19 cellular contexts compared by ENCODE assay signal in the genomic region with DNA sequence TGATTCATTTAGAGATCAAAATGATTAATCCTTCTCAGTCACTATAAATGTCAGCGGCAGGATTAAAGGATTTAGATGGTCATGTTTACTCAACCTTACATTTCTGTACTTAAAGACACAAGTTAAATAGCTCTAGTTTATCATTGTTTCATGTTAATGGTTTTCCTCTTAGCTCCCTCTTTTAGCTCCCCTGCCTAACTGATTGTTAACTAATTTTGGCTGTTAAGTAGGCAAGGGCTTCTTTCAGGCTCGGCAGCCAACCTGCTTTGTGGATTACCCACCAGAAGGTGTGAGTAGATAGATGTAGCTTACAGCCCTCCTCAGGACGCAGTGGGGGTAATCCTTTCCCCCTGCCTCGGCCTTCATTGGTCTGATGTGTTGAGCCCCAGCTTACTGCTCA.
A peak's percentile ranks its signal among the peaks of the same experiment; 100 is the strongest.
DNase-seq lines count a peak whose midpoint lies in the region; ATAC-seq, FAIRE-seq and TF ChIP-seq lines count a peak whose summit lies in the region.
"Had no signal": no experiment of that assay in that cellular context is flagged by ENCODE, and none has a peak within 500 bp of the region (broad histone marks: within the 10 kb centered on the region; RNA-seq: fewer than 3 reads in every experiment).

No MANE protein-coding gene starts in this region.

- peaks cover 16% of the 10 kb centered on the region for H3K36me3 Mint-ChIP-seq in mesothelial cell of epicardium
- no peaks in the 10 kb centered on the region for H3K36me3 Mint-ChIP-seq in T-helper 2 cell treated with Interferon-gamma antibody and Interleukin-4, amounts not matched to agents 5 μg/mL and 100 μg/mL, for 36 hours (ENCODE audit: low read depth)
- no peaks in the 10 kb centered on the region for H3K36me3 Mint-ChIP-seq in activated CD8-positive, alpha-beta T cell treated with anti-CD3 and anti-CD28 coated beads for 36 hours (ENCODE audit: low read depth)

- H3K9me3 Mint-ChIP-seq in mesothelial cell of epicardium = peaks cover 18% of the 10 kb centered on the region
- H3K9me3 Mint-ChIP-seq in T-helper 2 cell treated with Interferon-gamma antibody and Interleukin-4, amounts not matched to agents 5 μg/mL and 100 μg/mL, for 36 hours = no peaks in the 10 kb centered on the region
- H3K9me3 Mint-ChIP-seq in activated CD8-positive, alpha-beta T cell treated with anti-CD3 and anti-CD28 coated beads for 36 hours = no peaks in the 10 kb centered on the region
- H3K9me3 Mint-ChIP-seq: activated T-helper 2 cell treated with anti-CD3 and anti-CD28 coated beads, Interferon-gamma antibody, Interleukin-2, Interleukin-4, amounts not matched to agents 10 μg/mL and 5 μg/mL and 100 μg/mL, durations not matched to agents 14 hours and 24 hours and 36 hours had no signal

- peaks cover 41% of the 10 kb centered on the region for H3K27me3 Mint-ChIP-seq in mesothelial cell of epicardium (ENCODE audit: low read depth)
- H3K27me3 Mint-ChIP-seq in T-helper 2 cell treated with Interferon-gamma antibody and Interleukin-4, amounts not matched to agents 5 μg/mL and 100 μg/mL, for 36 hours (ENCODE audit: low read depth) = peaks cover 2% of the 10 kb centered on the region
- peaks cover 1% of the 10 kb centered on the region for H3K27me3 Mint-ChIP-seq in activated CD8-positive, alpha-beta T cell treated with anti-CD3 and anti-CD28 coated beads for 36 hours

- H3K4me2 ChIP-seq in BLaER1 treated with 17β-estradiol and CSF1 and Interleukin-3, amounts not matched to agents 10 nM and 100 nM = peak overlapping the region; percentile 29 to 86 (median 66)

- peak; percentile 13 for DNase-seq in HTR-8/SVneo (ENCODE audit: insufficient read length, low spot score)
- DNase-seq in epithelial cell of prostate (ENCODE audit: low read depth, low spot score) = peak; percentile 24
- no peak for DNase-seq in mesothelial cell of epicardium (ENCODE audit: low spot score in 2 of 2, unreplicated experiment in 2 of 2)
- DNase-seq in GM10248 (ENCODE audit: extremely low spot score) = no peak
- DNase-seq in stimulated activated CD4-positive, alpha-beta T cell treated with anti-CD3 and anti-CD28 coated beads, Interleukin-2, amount 100 ng/mL, for 48 hours = no peak
- no peak for DNase-seq in T-helper 2 cell treated with Interferon-gamma antibody and Interleukin-4, amounts not matched to agents 5 μg/mL and 100 μg/mL, for 36 hours (ENCODE audit: low spot score)
- no peak for DNase-seq in activated CD8-positive, alpha-beta T cell treated with anti-CD3 and anti-CD28 coated beads for 36 hours
- DNase-seq: activated naive CD8-positive, alpha-beta T cell treated with anti-CD3 and anti-CD28 coated beads, Interleukin-2, amount 50 U/mL, for 24 hours; dorsolateral prefrontal cortex; heart left ventricle; left lung; NCI-H1436 treated with DMSO at 0.1 percent for 48 hours; NCI-H226; Right ventricle myocardium superior; sigmoid colon; stimulated activated CD4-positive, alpha-beta T cell treated with anti-CD3 and anti-CD28 coated beads, Interleukin-4, amount 100 ng/mL, for 1 hour had no signal

- H3K27me3 ChIP-seq in BLaER1 treated with 17β-estradiol and CSF1 and Interleukin-3, amounts not matched to agents 10 nM and 100 nM = no peaks in the 10 kb centered on the region
- H3K27me3 ChIP-seq: heart left ventricle, left lung, sigmoid colon had no signal

- no peak overlapping the region for H3K4me3 ChIP-seq in BLaER1 treated with 17β-estradiol and CSF1 and Interleukin-3, amounts not matched to agents 10 nM and 100 nM
- H3K4me3 ChIP-seq: dorsolateral prefrontal cortex, heart left ventricle, left lung, sigmoid colon had no signal

- intact Hi-C loops in activated CD8-positive, alpha-beta T cell treated with anti-CD3 and anti-CD28 coated beads for 36 hours (cut with micrococcal nuclease) = no loop called here

- H3K27ac Mint-ChIP-seq in mesothelial cell of epicardium = peak overlapping the region; percentile 47
- H3K27ac Mint-ChIP-seq in T-helper 2 cell treated with Interferon-gamma antibody and Interleukin-4, amounts not matched to agents 5 μg/mL and 100 μg/mL, for 36 hours = no peak overlapping the region
- H3K27ac Mint-ChIP-seq in activated CD8-positive, alpha-beta T cell treated with anti-CD3 and anti-CD28 coated beads for 36 hours = no peak overlapping the region
- H3K27ac Mint-ChIP-seq: activated naive CD8-positive, alpha-beta T cell treated with anti-CD3 and anti-CD28 coated beads, Interleukin-2, amount 50 U/mL, for 24 hours; activated T-helper 2 cell treated with anti-CD3 and anti-CD28 coated beads, Interferon-gamma antibody, Interleukin-2, Interleukin-4, amounts not matched to agents 10 μg/mL and 5 μg/mL and 100 μg/mL, durations not matched to agents 14 hours and 24 hours and 36 hours had no signal

- CTCF ChIA-PET in GM10248 (lab: Yijun Ruan, JAX) = interaction anchor here (1.1 to 1.3 kb wide), 2 partner anchors 9 to 30 kb away, joined by 3 read pairs; no protein-coding TSS in a partner anchor
- CTCF ChIA-PET in activated CD8-positive, alpha-beta T cell treated with anti-CD3 and anti-CD28 coated beads for 36 hours (lab: Charles Lee) = no interaction called here

- ATAC-seq in activated CD8-positive, alpha-beta T cell treated with anti-CD3 and anti-CD28 coated beads for 36 hours = no peak
- ATAC-seq: activated naive CD8-positive, alpha-beta T cell treated with anti-CD3 and anti-CD28 coated beads, Interleukin-2, amount 50 U/mL, for 24 hours; heart left ventricle; left lung had no signal

- H3K4me1 ChIP-seq in BLaER1 treated with 17β-estradiol and CSF1 and Interleukin-3, amounts not matched to agents 10 nM and 100 nM = peaks cover 34 to 51% (median 42%) of the 10 kb centered on the region in 10 experiments
- H3K4me1 ChIP-seq: heart left ventricle, left lung, sigmoid colon had no signal

- no peak for FAIRE-seq in HTR-8/SVneo (lab: Jason Lieb, UNC)
- FAIRE-seq: urothelium cell line had no signal

- peaks cover 15 to 36% (median 29%) of the 10 kb centered on the region in 11 experiments for H3K9me3 ChIP-seq in BLaER1 treated with 17β-estradiol and CSF1 and Interleukin-3, amounts not matched to agents 10 nM and 100 nM (replicated peaks in 1 of 11)
- H3K9me3 ChIP-seq: heart left ventricle, left lung, sigmoid colon had no signal

- H3K27ac ChIP-seq in BLaER1 treated with 17β-estradiol and CSF1 and Interleukin-3, amounts not matched to agents 10 nM and 100 nM = peak overlapping the region in 9 of 11 experiments; percentile 71 to 94 (median 91); a peak in 18 of 22 replicates
- H3K27ac ChIP-seq in epithelial cell of prostate = no peak overlapping the region
- H3K27ac ChIP-seq: dorsolateral prefrontal cortex, heart left ventricle, left lung, sigmoid colon had no signal

- no peaks in the 10 kb centered on the region for H4K20me1 ChIP-seq in BLaER1 treated with 17β-estradiol and CSF1 and Interleukin-3, amounts not matched to agents 10 nM and 100 nM

- POLR2A ChIA-PET in GM10248 (lab: Yijun Ruan, JAX) = no interaction called here
- POLR2A ChIA-PET in activated CD8-positive, alpha-beta T cell treated with anti-CD3 and anti-CD28 coated beads for 36 hours (lab: Charles Lee) = no interaction called here

- TF ChIP-seq CTCF in mesothelial cell of epicardium (IDR thresholded peaks at IDR 0.05; ENCODE audit: unreplicated experiment) (no peak), GM10248 (IDR thresholded peaks at IDR 0.05; ENCODE audit: control extremely low read depth, extremely low read depth, low read depth, missing control alignments) (no peak)
- no peak for TF ChIP-seq CTCF in activated CD8-positive, alpha-beta T cell treated with anti-CD3 and anti-CD28 coated beads for 36 hours (IDR thresholded peaks at IDR 0.05)

- peak overlapping the region; percentile 20 for H3K4me3 Mint-ChIP-seq in mesothelial cell of epicardium
- no peak overlapping the region for H3K4me3 Mint-ChIP-seq in T-helper 2 cell treated with Interferon-gamma antibody and Interleukin-4, amounts not matched to agents 5 μg/mL and 100 μg/mL, for 36 hours
- no peak overlapping the region for H3K4me3 Mint-ChIP-seq in activated CD8-positive, alpha-beta T cell treated with anti-CD3 and anti-CD28 coated beads for 36 hours
- H3K4me3 Mint-ChIP-seq: activated naive CD8-positive, alpha-beta T cell treated with anti-CD3 and anti-CD28 coated beads, Interleukin-2, amount 50 U/mL, for 24 hours had no signal

- peaks cover 0 to 15% (median 0%) of the 10 kb centered on the region in 11 experiments; a peak in 6 of 22 replicates for H3K36me3 ChIP-seq in BLaER1 treated with 17β-estradiol and CSF1 and Interleukin-3, amounts not matched to agents 10 nM and 100 nM
- H3K36me3 ChIP-seq: heart left ventricle, left lung, sigmoid colon had no signal

- H3K4me1 Mint-ChIP-seq in mesothelial cell of epicardium = peaks cover 23% of the 10 kb centered on the region
- no peaks in the 10 kb centered on the region for H3K4me1 Mint-ChIP-seq in T-helper 2 cell treated with Interferon-gamma antibody and Interleukin-4, amounts not matched to agents 5 μg/mL and 100 μg/mL, for 36 hours (ENCODE audit: low read depth)
- H3K4me1 Mint-ChIP-seq in activated CD8-positive, alpha-beta T cell treated with anti-CD3 and anti-CD28 coated beads for 36 hours (ENCODE audit: low read depth) = no peaks in the 10 kb centered on the region
- H3K4me1 Mint-ChIP-seq: activated naive CD8-positive, alpha-beta T cell treated with anti-CD3 and anti-CD28 coated beads, Interleukin-2, amount 50 U/mL, for 24 hours had no signal

- H3K9ac ChIP-seq in BLaER1 treated with 17β-estradiol and CSF1 and Interleukin-3, amounts not matched to agents 10 nM and 100 nM = peak overlapping the region in 7 of 11 experiments; percentile 19 to 76 (median 46); a peak in 6 of 22 replicates

Comparison
In these comparisons a context has a peak if more than half of its experiments do, and no peak if none do; other contexts are left out.
1. DNase-seq: peak in HTR-8/SVneo (single experiment) and epithelial cell of prostate (single experiment); none in mesothelial cell of epicardium (0 of 2), GM10248 (single experiment), stimulated activated CD4-positive, alpha-beta T cell treated with anti-CD3 and anti-CD28 coated beads, Interleukin-2, amount 100 ng/mL, for 48 hours (0 of 2), T-helper 2 cell treated with Interferon-gamma antibody and Interleukin-4, amounts not matched to agents 5 μg/mL and 100 μg/mL, for 36 hours (single experiment) and activated CD8-positive, alpha-beta T cell treated with anti-CD3 and anti-CD28 coated beads for 36 hours (single experiment).